Comparison of ENCODE assay signal across 20 cellular contexts in the genomic region with DNA sequence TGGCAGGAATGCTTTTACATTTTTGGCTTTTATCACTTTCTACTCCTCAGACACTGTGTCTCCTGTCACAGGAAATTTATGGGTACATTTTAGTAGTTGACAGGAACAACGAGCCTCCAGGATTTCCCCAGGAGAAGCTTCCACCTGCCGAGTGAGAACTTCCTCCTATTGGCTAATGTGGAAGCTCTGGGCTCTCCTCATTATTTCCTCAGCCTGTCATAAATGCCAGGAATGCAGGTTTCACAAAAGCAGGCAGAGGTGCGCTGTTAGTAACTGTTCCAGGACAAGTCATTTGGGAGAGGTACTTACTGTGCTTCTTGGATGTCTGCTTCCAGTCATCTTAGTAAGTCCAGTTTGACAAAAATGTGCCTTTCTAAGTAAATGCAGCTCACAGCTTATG. TPM values are rescaled to one million over a fixed set of nuclear protein-coding genes. Genes with fewer than 3 reads are reported as not detected.
"Had no signal": no experiment of that assay in that cellular context is flagged by ENCODE, and none has a peak within 500 bp of the region (broad histone marks: within the 10 kb centered on the region; RNA-seq: fewer than 3 reads in every experiment).

No MANE protein-coding gene starts in this region.

- H3K36me3 Mint-ChIP-seq: natural killer cell treated with Interleukin-12 subunit alpha and Interleukin-12 subunit beta and Interleukin-15 and Interleukin-18, amount 100 ng/mL, for 72 hours; stimulated activated naive B cell treated with anti-CD40 and anti-IgM and Interleukin-4, amounts not matched to agents 10 μg/mL and 1 μg/mL and 100 μg/mL, for 72 hours; T-cell had no signal

- H3K4me3 Mint-ChIP-seq: activated T-helper 17 cell treated with anti-CD3 and anti-CD28 coated beads, Interleukin-2, amount 50 U/mL, for 72 hours; natural killer cell treated with Interleukin-12 subunit alpha and Interleukin-12 subunit beta and Interleukin-15 and Interleukin-18, amount 100 ng/mL, for 72 hours; stimulated activated naive B cell treated with anti-CD40 and anti-IgM and Interleukin-4, amounts not matched to agents 10 μg/mL and 1 μg/mL and 100 μg/mL, for 72 hours; T-cell had no signal

- H3K27ac Mint-ChIP-seq: activated T-helper 17 cell treated with anti-CD3 and anti-CD28 coated beads, Interleukin-2, amount 50 U/mL, for 72 hours; natural killer cell treated with Interleukin-12 subunit alpha and Interleukin-12 subunit beta and Interleukin-15 and Interleukin-18, amount 100 ng/mL, for 72 hours; stimulated activated naive B cell treated with anti-CD40 and anti-IgM and Interleukin-4, amounts not matched to agents 10 μg/mL and 1 μg/mL and 100 μg/mL, for 72 hours; T-cell had no signal

- H3K4me3 ChIP-seq: heart right ventricle, left lung, tibial nerve had no signal

- H3K27me3 ChIP-seq: heart right ventricle, left lung, tibial nerve had no signal

- H3K4me1 Mint-ChIP-seq: activated T-helper 17 cell treated with anti-CD3 and anti-CD28 coated beads, Interleukin-2, amount 50 U/mL, for 72 hours; stimulated activated naive B cell treated with anti-CD40 and anti-IgM and Interleukin-4, amounts not matched to agents 10 μg/mL and 1 μg/mL and 100 μg/mL, for 72 hours; T-cell had no signal

- H3K9me3 Mint-ChIP-seq: activated T-helper 17 cell treated with anti-CD3 and anti-CD28 coated beads, Interleukin-2, amount 50 U/mL, for 72 hours; natural killer cell treated with Interleukin-12 subunit alpha and Interleukin-12 subunit beta and Interleukin-15 and Interleukin-18, amount 100 ng/mL, for 72 hours; T-cell had no signal

- DNase-seq: activated CD4-positive, alpha-beta T cell treated with anti-CD3 and anti-CD28 coated beads for 1 hour; activated CD4-positive, alpha-beta T cell treated with anti-CD3 and anti-CD28 coated beads, Interleukin-2, amount 50 U/mL, for 4 hours; activated naive CD4-positive, alpha-beta T cell treated with Interleukin-2 at 50 U/mL for 16 hours; activated T-cell treated with anti-CD3 and anti-CD28 coated beads for 4 hours; anterior cingulate cortex; cerebellar nuclear complex; effector memory CD4-positive, alpha-beta T cell; heart right ventricle; left lung; nucleus accumbens; posterior cingulate gyrus; stimulated activated CD4-positive, alpha-beta T cell treated with anti-CD3 and anti-CD28 coated beads, Interleukin-2, amount 100 ng/mL, for 48 hours; stimulated activated naive B cell treated with anti-CD40 and anti-IgM and Interleukin-4, amounts not matched to agents 10 μg/mL and 1 μg/mL and 100 μg/mL, for 72 hours; T-cell; T-helper 9 cell had no signal

- H3K4me1 ChIP-seq: left lung, tibial nerve had no signal

- H3K27ac ChIP-seq: heart right ventricle, left lung, tibial nerve had no signal

- H3K9me3 ChIP-seq: heart right ventricle, left lung, tibial nerve had no signal

- H3K36me3 ChIP-seq: heart right ventricle, left lung, tibial nerve had no signal

RNA-seq across cellular contexts. Expression of a gene that starts 29.4 kb away (rescaled TPM):
- total RNA-seq: epithelial cell of proximal tubule had no signal
- polyA plus RNA-seq: keratinocyte had no signal
